Comparison of ENCODE assay signal across 11 cellular contexts in the genomic region with DNA sequence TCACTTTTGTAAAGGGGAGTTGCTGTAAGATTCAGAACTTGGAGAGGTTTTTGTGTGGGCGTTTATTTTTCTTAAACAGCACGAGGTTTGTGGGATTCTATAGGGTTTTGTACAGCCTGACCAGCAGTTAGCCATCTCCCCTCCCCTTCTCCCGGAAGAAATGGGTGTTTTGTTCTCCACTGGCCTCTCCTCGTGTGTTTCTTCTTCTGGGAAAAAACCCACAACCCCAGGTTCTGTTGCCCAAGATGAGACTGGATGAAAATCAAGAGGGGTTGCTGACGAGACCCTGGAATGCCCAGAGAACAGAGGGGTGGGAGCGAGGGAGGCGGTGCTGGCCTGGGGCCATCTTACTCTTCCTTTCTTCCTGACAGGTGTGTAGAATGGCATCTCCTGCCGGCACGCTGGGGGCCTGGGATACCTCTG.
A peak's percentile ranks its signal among the peaks of the same experiment; 100 is the strongest.
DNase-seq lines count a peak whose midpoint lies in the region; ATAC-seq, FAIRE-seq and TF ChIP-seq lines count a peak whose summit lies in the region.
"Had no signal": no experiment of that assay in that cellular context is flagged by ENCODE, and none has a peak within 500 bp of the region (broad histone marks: within the 10 kb centered on the region; RNA-seq: fewer than 3 reads in every experiment).

No MANE protein-coding gene starts in this region.

- intact Hi-C loops in kidney (cut with DNase I) (no loop called here), Calu3 (cut with micrococcal nuclease; ENCODE audit: unreplicated experiment) (loop anchor here (5.0 kb wide), 1 partner anchor 85 kb away; no protein-coding TSS in a partner anchor)

- DNase-seq in activated naive CD4-positive, alpha-beta T cell treated with anti-CD3 and anti-CD28 coated beads, Interleukin-2, amount 50 U/mL, for 72 hours (ENCODE audit: low spot score in 2 of 2): no peak
- no peak for DNase-seq in activated naive CD4-positive, alpha-beta T cell treated with anti-CD3 and anti-CD28 coated beads, Interleukin-2, amount 50 U/mL, for 16 hours
- DNase-seq in kidney (no peak), epidermal melanocyte (ENCODE audit: insufficient read length, low spot score) (no peak), progenitor cell of endocrine pancreas (ENCODE audit: low spot score, unreplicated experiment) (no peak), Calu3 (no peak)
- DNase-seq: BE2C had no signal

- H3K4me1 ChIP-seq in kidney (ENCODE audit: control insufficient read depth in 1 of 2, insufficient read depth in 1 of 2, low read depth in 1 of 2, low read length in 2 of 2) (peaks cover 27 to 53% of the 10 kb centered on the region in 2 donors), thymus (ENCODE audit: control insufficient read depth, insufficient read depth, low read length) (peaks cover 87% of the 10 kb centered on the region)

- H3K27me3 ChIP-seq in thymus (ENCODE audit: control insufficient read depth, insufficient read depth): no peaks in the 10 kb centered on the region
- H3K27me3 ChIP-seq: BE2C had no signal

- peak overlapping the region; percentile 85 for H3K4me3 Mint-ChIP-seq in activated T-helper 17 cell treated with anti-CD3 and anti-CD28 coated beads, Interleukin-2, amount 50 U/mL, for 72 hours
- H3K4me3 Mint-ChIP-seq in progenitor cell of endocrine pancreas (ENCODE audit: low read depth) (no peak overlapping the region), Calu3 (ENCODE audit: low read depth, unreplicated experiment) (no peak overlapping the region)

- H3K4me3 ChIP-seq in kidney (ENCODE audit: low read length in 2 of 2) (no peak overlapping the region), thymus (ENCODE audit: low read length) (no peak overlapping the region)
- H3K4me3 ChIP-seq: coronary artery had no signal

- TF ChIP-seq CTCF in kidney (IDR thresholded peaks at IDR 0.05; ENCODE audit: borderline replicate concordance, extremely low read depth, insufficient read depth) (no peak), progenitor cell of endocrine pancreas (IDR thresholded peaks at IDR 0.05; ENCODE audit: unreplicated experiment) (no peak), Calu3 (IDR thresholded peaks at IDR 0.05; ENCODE audit: unreplicated experiment) (no peak)

- H3K27ac Mint-ChIP-seq in activated naive CD4-positive, alpha-beta T cell treated with anti-CD3 and anti-CD28 coated beads, Interleukin-2, amount 50 U/mL, for 72 hours: peak overlapping the region; percentile 99
- peak overlapping the region; percentile 100 for H3K27ac Mint-ChIP-seq in activated T-helper 17 cell treated with anti-CD3 and anti-CD28 coated beads, Interleukin-2, amount 50 U/mL, for 72 hours
- no peak overlapping the region for H3K27ac Mint-ChIP-seq in progenitor cell of endocrine pancreas
- no peak overlapping the region for H3K27ac Mint-ChIP-seq in Calu3 (ENCODE audit: unreplicated experiment)

- FAIRE-seq in kidney (lab: Jason Lieb, UNC): no peak

- peaks cover 0 to 3% of the 10 kb centered on the region in 2 donors for H3K9me3 Mint-ChIP-seq in activated naive CD4-positive, alpha-beta T cell treated with anti-CD3 and anti-CD28 coated beads, Interleukin-2, amount 50 U/mL, for 72 hours
- no peaks in the 10 kb centered on the region for H3K9me3 Mint-ChIP-seq in activated T-helper 17 cell treated with anti-CD3 and anti-CD28 coated beads, Interleukin-2, amount 50 U/mL, for 72 hours
- H3K9me3 Mint-ChIP-seq in progenitor cell of endocrine pancreas (ENCODE audit: low read depth) (no peaks in the 10 kb centered on the region), Calu3 (ENCODE audit: low read depth, unreplicated experiment) (no peaks in the 10 kb centered on the region)

- H3K27ac ChIP-seq in kidney (ENCODE audit: low read depth in 2 of 2, low read length in 2 of 2) (peak overlapping the region; percentile 12 to 74), thymus (ENCODE audit: low read depth) (peak overlapping the region; percentile 93)
- H3K27ac ChIP-seq: coronary artery had no signal

- CTCF ChIA-PET in Calu3 (lab: Charles Lee): interaction anchor here (2.9 kb wide), 1 partner anchor 199 kb away, joined by 33 read pairs; no protein-coding TSS in a partner anchor

- no peak for ATAC-seq in activated naive CD4-positive, alpha-beta T cell treated with anti-CD3 and anti-CD28 coated beads, Interleukin-2, amount 50 U/mL, for 72 hours
- no peak for ATAC-seq in activated T-helper 17 cell treated with anti-CD3 and anti-CD28 coated beads, Interleukin-2, amount 50 U/mL, for 72 hours (replicated peaks)

- no peaks in the 10 kb centered on the region for H3K27me3 Mint-ChIP-seq in activated T-helper 17 cell treated with anti-CD3 and anti-CD28 coated beads, Interleukin-2, amount 50 U/mL, for 72 hours
- no peaks in the 10 kb centered on the region for H3K27me3 Mint-ChIP-seq in progenitor cell of endocrine pancreas
- no peaks in the 10 kb centered on the region for H3K27me3 Mint-ChIP-seq in Calu3 (ENCODE audit: unreplicated experiment)

- H3K9me3 ChIP-seq in kidney (ENCODE audit: control insufficient read depth in 1 of 2, low read length in 2 of 2) (no peaks in the 10 kb centered on the region), thymus (ENCODE audit: control insufficient read depth) (peaks cover 1% of the 10 kb centered on the region)
- H3K9me3 ChIP-seq: BE2C had no signal

- H3K4me1 Mint-ChIP-seq in activated T-helper 17 cell treated with anti-CD3 and anti-CD28 coated beads, Interleukin-2, amount 50 U/mL, for 72 hours: peaks cover 58% of the 10 kb centered on the region
- H3K4me1 Mint-ChIP-seq in progenitor cell of endocrine pancreas (ENCODE audit: low read depth) (peaks cover 38% of the 10 kb centered on the region), Calu3 (ENCODE audit: low read depth, unreplicated experiment) (peaks cover 43% of the 10 kb centered on the region)

- WGBS in thymus: 22% methylated on average over 9 of the region's 9 CpGs

- peak overlapping the region in 1 of 2 donors; percentile 40 for H3K9ac ChIP-seq in kidney (ENCODE audit: low read length in 2 of 2)
- H3K9ac ChIP-seq: parathyroid adenoma had no signal

- H3K36me3 ChIP-seq in kidney (ENCODE audit: control insufficient read depth in 1 of 2, insufficient read depth in 2 of 2, low read length in 2 of 2): no peaks in the 10 kb centered on the region
- H3K36me3 ChIP-seq in thymus (ENCODE audit: control insufficient read depth, insufficient read depth): peaks cover 5% of the 10 kb centered on the region
- H3K36me3 ChIP-seq: BE2C had no signal

- H3K36me3 Mint-ChIP-seq in activated naive CD4-positive, alpha-beta T cell treated with anti-CD3 and anti-CD28 coated beads, Interleukin-2, amount 50 U/mL, for 72 hours: peaks cover 12 to 18% of the 10 kb centered on the region in 2 donors
- peaks cover 14% of the 10 kb centered on the region for H3K36me3 Mint-ChIP-seq in activated T-helper 17 cell treated with anti-CD3 and anti-CD28 coated beads, Interleukin-2, amount 50 U/mL, for 72 hours (ENCODE audit: low read depth)
- peaks cover 3% of the 10 kb centered on the region for H3K36me3 Mint-ChIP-seq in progenitor cell of endocrine pancreas (ENCODE audit: insufficient read depth)
- no peaks in the 10 kb centered on the region for H3K36me3 Mint-ChIP-seq in Calu3 (ENCODE audit: insufficient read depth, unreplicated experiment)

- BruUV-seq in Calu3 (replicated peaks; lab: Mats Ljungman, UMichigan): no TSS peak

Comparison
In these comparisons a context has a peak if more than half of its experiments do, and no peak if none do; other contexts are left out.
1. H3K27ac Mint-ChIP-seq: peak in activated naive CD4-positive, alpha-beta T cell treated with anti-CD3 and anti-CD28 coated beads, Interleukin-2, amount 50 U/mL, for 72 hours (2 of 2) and activated T-helper 17 cell treated with anti-CD3 and anti-CD28 coated beads, Interleukin-2, amount 50 U/mL, for 72 hours (single experiment); none in progenitor cell of endocrine pancreas (single experiment) and Calu3 (single experiment).